In the genomic region with DNA sequence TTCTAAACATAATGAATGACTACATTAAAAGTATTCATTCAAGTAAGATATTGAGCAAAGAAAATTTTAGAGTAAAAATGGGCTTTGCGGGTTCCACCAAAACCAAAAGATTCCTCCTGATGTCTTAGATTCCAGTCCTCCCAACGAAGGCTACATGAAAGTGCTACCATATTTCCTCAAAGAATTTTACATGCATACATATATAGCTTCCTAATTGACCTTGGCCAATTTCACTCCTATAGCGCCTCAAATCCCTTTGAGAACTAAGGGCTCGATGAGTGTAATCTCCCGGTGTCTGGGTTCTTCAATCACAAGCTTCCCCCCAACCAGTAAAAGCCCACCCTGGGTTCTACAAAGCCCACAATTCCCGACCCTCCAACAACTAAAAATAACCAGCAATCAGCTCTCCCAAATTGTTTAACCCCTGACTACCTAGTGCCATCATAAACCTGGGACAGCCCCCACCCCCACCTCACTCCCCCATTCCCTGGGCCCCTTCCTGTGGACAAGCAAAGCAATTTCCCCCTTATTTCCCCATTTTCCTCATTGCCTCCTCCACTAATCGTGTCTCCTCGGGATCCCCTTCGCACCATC, we compare ENCODE assay signal across 8 cellular contexts. TPM values are rescaled to one million over a fixed set of nuclear protein-coding genes. Genes with fewer than 3 reads are reported as not detected.
A peak's percentile ranks its signal among the peaks of the same experiment; 100 is the strongest.
DNase-seq lines count a peak whose midpoint lies in the region; ATAC-seq lines count a peak whose summit lies in the region.

No MANE protein-coding gene starts in this region.

- no peaks in the 10 kb centered on the region for H3K9me3 Mint-ChIP-seq in activated T-helper 17 cell treated with anti-CD3 and anti-CD28 coated beads, Interleukin-2, amount 50 U/mL, for 72 hours

- peak overlapping the region; percentile 96 for H3K4me3 Mint-ChIP-seq in activated T-helper 17 cell treated with anti-CD3 and anti-CD28 coated beads, Interleukin-2, amount 50 U/mL, for 72 hours

- H3K27me3 Mint-ChIP-seq in activated T-helper 17 cell treated with anti-CD3 and anti-CD28 coated beads, Interleukin-2, amount 50 U/mL, for 72 hours: no peaks in the 10 kb centered on the region

- H3K36me3 Mint-ChIP-seq in activated T-helper 17 cell treated with anti-CD3 and anti-CD28 coated beads, Interleukin-2, amount 50 U/mL, for 72 hours (ENCODE audit: low read depth): peaks cover 55% of the 10 kb centered on the region

- H3K27ac Mint-ChIP-seq in activated T-helper 17 cell treated with anti-CD3 and anti-CD28 coated beads, Interleukin-2, amount 50 U/mL, for 72 hours: peak overlapping the region; percentile 99

- DNase-seq in NCI-H526 (lab: John Stamatoyannopoulos, UW) (peak; percentile 56 to 59), NCI-H526 treated with DMSO at 0.1 percent for 48 hours (lab: John Stamatoyannopoulos, UW) (no peak), inferior parietal cortex (ENCODE audit: extremely low spot score) (peak; percentile 53), substantia nigra (lab: John Stamatoyannopoulos, UW) (peak in 4 of 49 donors; percentile 29 to 67 (median 61)), HuH-7 (ENCODE audit: low spot score) (no peak)

- no peak for ATAC-seq in activated T-helper 17 cell treated with anti-CD3 and anti-CD28 coated beads, Interleukin-2, amount 50 U/mL, for 72 hours (replicated peaks)
- ATAC-seq in GM18511 (IDR thresholded peaks at IDR 0.05; ENCODE audit: unreplicated experiment) (no peak), GM19395 (IDR thresholded peaks at IDR 0.05; ENCODE audit: unreplicated experiment) (no peak)

- peak overlapping the region; percentile 95 for H3K27ac ChIP-seq in substantia nigra (ENCODE audit: low read depth, low read length, poor library complexity, severe bottlenecking)

- peaks cover 61% of the 10 kb centered on the region for H3K4me1 Mint-ChIP-seq in activated T-helper 17 cell treated with anti-CD3 and anti-CD28 coated beads, Interleukin-2, amount 50 U/mL, for 72 hours

RNA-seq across cellular contexts. Expression of a gene that starts 1.2 kb away (rescaled TPM):
- 10 to 100 TPM; 41.9 to 55.7 TPM for total RNA-seq in activated T-helper 17 cell treated with anti-CD3 and anti-CD28 coated beads, Interleukin-2, amount 50 U/mL, for 72 hours

RNA-seq across cellular contexts. Expression of a gene that starts 47.0 kb away (rescaled TPM):
- total RNA-seq in activated T-helper 17 cell treated with anti-CD3 and anti-CD28 coated beads, Interleukin-2, amount 50 U/mL, for 72 hours: 10 to 100 TPM; 53.7 to 87.6 TPM

Comparison
In these comparisons a context has a peak if more than half of its experiments do, and no peak if none do; other contexts are left out.
1. DNase-seq: peak in NCI-H526 (2 of 2) and inferior parietal cortex (single experiment); none in NCI-H526 treated with DMSO at 0.1 percent for 48 hours (single experiment) and HuH-7 (single experiment).